8 cellular contexts compared by ENCODE assay signal in the genomic region with DNA sequence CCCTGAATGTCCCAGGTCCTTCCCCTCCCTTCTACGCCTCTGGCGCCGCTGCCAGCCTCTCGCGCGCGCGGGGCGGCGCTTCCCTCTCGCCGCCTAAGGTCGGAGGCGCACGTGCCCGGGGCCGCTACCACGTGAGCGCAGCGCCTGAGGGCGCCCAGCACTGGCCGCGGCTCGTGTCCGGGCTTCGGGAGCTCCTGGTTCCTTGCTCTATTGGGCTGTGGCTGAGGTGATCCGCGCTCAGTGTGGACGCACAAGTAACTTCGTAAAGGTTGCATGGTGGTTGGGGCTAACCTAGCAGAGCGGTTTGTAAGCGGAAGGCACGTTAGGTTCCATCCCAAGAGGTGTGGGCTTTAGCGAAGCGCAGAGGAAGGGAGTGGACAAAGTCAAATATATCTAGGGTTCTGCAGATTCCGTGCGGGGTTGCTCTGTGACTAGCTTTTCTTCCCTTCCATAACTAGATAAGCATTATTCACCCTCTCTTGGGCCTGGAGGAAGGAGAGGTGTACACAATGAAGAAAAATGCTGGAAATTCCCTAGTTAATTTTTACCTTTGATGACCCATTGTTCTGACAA. TPM values are rescaled to one million over a fixed set of nuclear protein-coding genes. Genes with fewer than 3 reads are reported as not detected.
A peak's percentile ranks its signal among the peaks of the same experiment; 100 is the strongest.
DNase-seq lines count a peak whose midpoint lies in the region; ATAC-seq and TF ChIP-seq lines count a peak whose summit lies in the region.
"Had no signal": no experiment of that assay in that cellular context is flagged by ENCODE, and none has a peak within 500 bp of the region (broad histone marks: within the 10 kb centered on the region; RNA-seq: fewer than 3 reads in every experiment).

No MANE protein-coding gene starts in this region.

- no peak overlapping the region for H3K27ac ChIP-seq in subcutaneous abdominal adipose tissue (ENCODE audit: low read depth, low read length)

- H3K4me1 Mint-ChIP-seq in chondrocyte (ENCODE audit: low read depth) = peaks cover 38% of the 10 kb centered on the region

- H3K9ac ChIP-seq in subcutaneous abdominal adipose tissue (ENCODE audit: low read length in 5 of 5) = no peak overlapping the region

- H3K27ac Mint-ChIP-seq in chondrocyte (ENCODE audit: unreplicated experiment) = peak overlapping the region; percentile 55
- H3K27ac Mint-ChIP-seq: natural killer cell treated with Interleukin-12 subunit alpha and Interleukin-12 subunit beta and Interleukin-15 and Interleukin-18, amount 100 ng/mL, for 72 hours had no signal

- no peaks in the 10 kb centered on the region for H3K36me3 Mint-ChIP-seq in chondrocyte (ENCODE audit: low read depth)

- peak overlapping the region; percentile 54; the same call in 1 of the 2 replicates for H3K4me3 ChIP-seq in LNCaP clone FGC (ENCODE audit: low read depth, low read length)
- peak overlapping the region; percentile 67 to 76 (median 73) for H3K4me3 ChIP-seq in subcutaneous abdominal adipose tissue (ENCODE audit: low read depth in 1 of 5, low read length in 5 of 5)

- DNase-seq in LNCaP clone FGC (ENCODE audit: low read depth) = no peak
- DNase-seq in chondrocyte (ENCODE audit: low spot score) = peak; percentile 91
- DNase-seq in kidney tubule cell (ENCODE audit: low spot score) = peak; percentile 94
- no peak for DNase-seq in HuH-7.5 (ENCODE audit: low spot score)
- no peak for DNase-seq in activated naive CD4-positive, alpha-beta T cell treated with Interleukin-2 at 50 U/mL for 16 hours

- H3K4me3 Mint-ChIP-seq in chondrocyte (ENCODE audit: unreplicated experiment) = peak overlapping the region; percentile 69
- H3K4me3 Mint-ChIP-seq: natural killer cell treated with Interleukin-12 subunit alpha and Interleukin-12 subunit beta and Interleukin-15 and Interleukin-18, amount 100 ng/mL, for 72 hours had no signal

- no peaks in the 10 kb centered on the region for H3K9me3 ChIP-seq in subcutaneous abdominal adipose tissue (ENCODE audit: control insufficient read depth in 5 of 5, low read length in 5 of 5)

- no peaks in the 10 kb centered on the region for H3K9me3 Mint-ChIP-seq in chondrocyte (ENCODE audit: low read depth)

- peaks cover 17% of the 10 kb centered on the region for H3K27me3 Mint-ChIP-seq in chondrocyte (ENCODE audit: low read depth)

- H3K4me1 ChIP-seq in subcutaneous abdominal adipose tissue (ENCODE audit: control insufficient read depth in 5 of 5, insufficient read depth in 5 of 5, low read length in 5 of 5) = peaks cover 0 to 29% (median 28%) of the 10 kb centered on the region in 5 donors

- no peak for ATAC-seq in HG03025 (IDR thresholded peaks at IDR 0.05; ENCODE audit: low FRiP score, unreplicated experiment)

- peaks cover 0 to 19% (median 8%) of the 10 kb centered on the region in 5 donors for H3K27me3 ChIP-seq in subcutaneous abdominal adipose tissue (ENCODE audit: control insufficient read depth in 5 of 5, insufficient read depth in 4 of 5, low read length in 5 of 5)

- no peaks in the 10 kb centered on the region for H3K36me3 ChIP-seq in subcutaneous abdominal adipose tissue (ENCODE audit: control insufficient read depth in 5 of 5, insufficient read depth in 5 of 5, low read length in 5 of 5)

- TF ChIP-seq CTCF in LNCaP clone FGC (IDR thresholded peaks at IDR 0.05; ENCODE audit: control insufficient read depth, extremely low read depth, insufficient read depth) (no peak), chondrocyte (IDR thresholded peaks at IDR 0.05) (no peak)

RNA-seq across cellular contexts. Expression of gene TLL1, which starts 1.8 kb away (rescaled TPM):
- total RNA-seq in chondrocyte = 2.1 to 16.7 TPM (median 3.4 TPM) in 3 replicates

Comparison
In these comparisons a context has a peak if more than half of its experiments do, and no peak if none do; other contexts are left out.
1. DNase-seq: peak in chondrocyte (single experiment) and kidney tubule cell (single experiment); none in LNCaP clone FGC (single experiment), HuH-7.5 (single experiment) and activated naive CD4-positive, alpha-beta T cell treated with Interleukin-2 at 50 U/mL for 16 hours (single experiment).